8 cellular contexts compared by ENCODE assay signal in the genomic region with DNA sequence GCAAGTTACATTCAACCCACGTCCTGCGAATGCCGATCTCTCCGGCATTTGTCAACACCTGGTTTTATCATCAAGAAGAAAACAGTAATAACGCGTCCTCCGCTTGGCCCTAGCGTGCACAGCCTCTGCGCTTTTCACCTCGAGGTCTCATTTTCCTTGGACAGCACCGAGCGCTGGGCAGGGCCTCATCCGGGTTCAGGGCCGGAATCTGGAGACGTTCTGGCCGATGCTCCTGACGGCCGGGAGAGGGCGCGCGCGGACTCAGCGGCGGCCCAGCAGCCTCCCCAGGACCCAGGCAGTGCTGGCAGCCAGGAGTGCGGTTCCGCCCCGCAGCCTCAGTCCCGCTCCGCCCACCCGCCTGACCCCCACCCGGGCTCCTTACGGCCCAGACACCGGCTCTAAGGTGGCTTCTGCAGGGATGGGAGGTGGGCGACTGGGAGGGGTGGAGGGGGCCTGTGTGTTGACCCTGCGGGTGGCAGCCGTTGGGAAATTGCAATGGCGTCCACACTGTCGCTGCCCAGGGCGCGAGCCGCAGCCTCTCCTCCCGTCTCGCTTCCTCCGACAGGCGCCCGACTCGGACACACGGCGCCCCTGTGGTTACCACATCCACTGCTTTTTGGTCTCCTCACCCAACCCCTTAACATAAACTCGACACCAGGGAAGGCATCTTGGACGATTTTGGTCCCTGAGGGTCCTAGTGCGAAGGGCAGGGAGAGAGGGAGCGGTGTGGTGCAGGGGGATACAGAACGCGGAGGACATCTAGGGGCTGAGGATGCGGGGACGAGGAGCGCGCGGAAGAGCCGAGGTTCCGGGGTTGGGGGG. TPM values are rescaled to one million over a fixed set of nuclear protein-coding genes. Genes with fewer than 3 reads are reported as not detected.
DNase-seq lines count a peak whose midpoint lies in the region; ATAC-seq and TF ChIP-seq lines count a peak whose summit lies in the region.

No MANE protein-coding gene starts in this region.

- no peak for TF ChIP-seq EP300 in suprapubic skin (IDR thresholded peaks at IDR 0.05)

- DNase-seq in DMS153 treated with DMSO at 0.1 percent for 48 hours (lab: John Stamatoyannopoulos, UW; ENCODE audit: unreplicated experiment), result peak; percentile 75
- DNase-seq in M059J (ENCODE audit: low read depth), result peak; percentile 83
- peak; percentile 88 for DNase-seq in SK-N-DZ (ENCODE audit: low spot score)
- peak; percentile 77 for DNase-seq in activated naive CD4-positive, alpha-beta T cell treated with anti-CD3 and anti-CD28 coated beads, Interleukin-2, amount 50 U/mL, for 16 hours
- DNase-seq in germinal center (ENCODE audit: low spot score), result peak; percentile 88
- peak; percentile 79 for DNase-seq in occipital lobe (lab: John Stamatoyannopoulos, UW)
- DNase-seq in suprapubic skin (ENCODE audit: low spot score in 2 of 2), result peak; percentile 89 to 93

- peak overlapping the region; percentile 89 for H3K27ac ChIP-seq in suprapubic skin

- peak; percentile 47 for ATAC-seq in GM21737 (IDR thresholded peaks at IDR 0.05; ENCODE audit: unreplicated experiment)

- TF ChIP-seq POLR2A in suprapubic skin (IDR thresholded peaks at IDR 0.05), result no peak

- H3K4me3 ChIP-seq in suprapubic skin, result peak overlapping the region; percentile 93

- H3K27me3 ChIP-seq in suprapubic skin, result no peaks in the 10 kb centered on the region

- 3% methylated on average over 22 of the region's 62 CpGs for WGBS in suprapubic skin

- peak; percentile 58 to 99 for TF ChIP-seq CTCF in suprapubic skin (IDR thresholded peaks at IDR 0.05)

- H3K4me1 ChIP-seq in suprapubic skin, result peaks cover 20% of the 10 kb centered on the region

- H3K36me3 ChIP-seq in suprapubic skin, result peaks cover 13% of the 10 kb centered on the region

- no peaks in the 10 kb centered on the region for H3K9me3 ChIP-seq in suprapubic skin

RNA-seq across cellular contexts. Expression of a gene that starts 7.4 kb away (rescaled TPM):
- 27.0 and 34.0 TPM in 2 replicates for total RNA-seq in M059J (2014; rRNA removed; shearing (Covaris generic))
- polyA plus RNA-seq in SK-N-DZ (2014; cell fraction: cytosol; rRNA removed), result 8.9 and 24.9 TPM in 2 replicates
- polyA plus RNA-seq in SK-N-DZ (2014; cell fraction: nucleus; rRNA removed), result 16.2 and 22.0 TPM in 2 replicates
- total RNA-seq in occipital lobe (20.7 TPM), suprapubic skin (10 to 100 TPM; 32.7 to 81.8 (median 52.1) TPM)

RNA-seq across cellular contexts. Expression of a gene that starts 21.3 kb away (rescaled TPM):
- 97.4 and 112 TPM in 2 replicates for total RNA-seq in M059J (2014; rRNA removed; shearing (Covaris generic))
- polyA plus RNA-seq in SK-N-DZ (2014; cell fraction: cytosol; rRNA removed), result 109 and 111 TPM in 2 replicates
- 50.3 and 65.1 TPM in 2 replicates for polyA plus RNA-seq in SK-N-DZ (2014; cell fraction: nucleus; rRNA removed)
- total RNA-seq in occipital lobe (43.8 TPM), suprapubic skin (10 to 100 TPM; 31.5 to 42.1 (median 34.7) TPM)

RNA-seq across cellular contexts. Expression of a gene that starts 46.3 kb away (rescaled TPM):
- not detected in 2 replicates for total RNA-seq in M059J (2014; rRNA removed; shearing (Covaris generic))
- not detected in 2 replicates for polyA plus RNA-seq in SK-N-DZ (2014; cell fraction: cytosol; rRNA removed)
- not detected in 2 replicates for polyA plus RNA-seq in SK-N-DZ (2014; cell fraction: nucleus; rRNA removed)
- total RNA-seq in occipital lobe, result not detected
- total RNA-seq in suprapubic skin, result 1 to 10 TPM; 1.7 to 8.7 (median 6.7) TPM

RNA-seq across cellular contexts. Expression of a gene that starts 59.8 kb away (rescaled TPM):
- total RNA-seq in M059J (2014; rRNA removed; shearing (Covaris generic)), result 2.1 and 6.3 TPM in 2 replicates
- 16.9 and 22.7 TPM in 2 replicates for polyA plus RNA-seq in SK-N-DZ (2014; cell fraction: cytosol; rRNA removed)
- 45.5 and 46.1 TPM in 2 replicates for polyA plus RNA-seq in SK-N-DZ (2014; cell fraction: nucleus; rRNA removed)
- total RNA-seq in occipital lobe (not detected), suprapubic skin (1 to 10 TPM; 1.0 to 4.2 (median 3.9) TPM)

Comparison
In these comparisons a context has a peak if more than half of its experiments do, and no peak if none do; other contexts are left out.
1. Peak in every context shown above with its lines: DNase-seq, ATAC-seq, H3K4me3 ChIP-seq and H3K27ac ChIP-seq.